ENCODE assay signal across 17 cellular contexts in genomic region chr2:69521747-69522146, GRCh38.
"Had no signal": no experiment of that assay in that cellular context is flagged by ENCODE, and none has a peak within 500 bp of the region (broad histone marks: within the 10 kb centered on the region; RNA-seq: fewer than 3 reads in every experiment).

No MANE protein-coding gene starts in this region.

- H3K9me3 Mint-ChIP-seq: activated T-cell treated with anti-CD3 and anti-CD28 coated beads, Interleukin-2, amount 50 U/mL, for 72 hours; memory B cell; neural crest cell; stimulated activated naive B cell treated with anti-CD40 and anti-IgM and Interleukin-4, amounts not matched to agents 10 μg/mL and 1 μg/mL and 100 μg/mL, for 72 hours had no signal

- ATAC-seq: activated T-cell treated with anti-CD3 and anti-CD28 coated beads, Interleukin-2, amount 50 U/mL, for 72 hours; heart left ventricle; left cardiac atrium; stimulated activated naive B cell treated with anti-CD40 and anti-IgM and Interleukin-4, amounts not matched to agents 10 μg/mL and 1 μg/mL and 100 μg/mL, for 72 hours had no signal

- H3K27me3 Mint-ChIP-seq: memory B cell; stimulated activated naive B cell treated with anti-CD40 and anti-IgM and Interleukin-4, amounts not matched to agents 10 μg/mL and 1 μg/mL and 100 μg/mL, for 72 hours had no signal

- H3K36me3 Mint-ChIP-seq: memory B cell had no signal

- H3K4me1 Mint-ChIP-seq: memory B cell; stimulated activated naive B cell treated with anti-CD40 and anti-IgM and Interleukin-4, amounts not matched to agents 10 μg/mL and 1 μg/mL and 100 μg/mL, for 72 hours had no signal

- DNase-seq: activated CD4-positive, alpha-beta T cell treated with anti-CD3 and anti-CD28 coated beads for 1 hour; activated CD8-positive, alpha-beta memory T cell treated with anti-CD3 and anti-CD28 coated beads, Interleukin-2, amount 50 U/mL, for 48 hours; activated gamma-delta T cell; activated T-cell treated with anti-CD3 and anti-CD28 coated beads, Interleukin-2, amount 50 U/mL, for 72 hours; cortex of kidney; heart left ventricle; islet precursor cell; left cardiac atrium; occipital lobe; sigmoid colon; stimulated activated CD4-positive, alpha-beta T cell treated with anti-CD3 and anti-CD28 coated beads, Interleukin-15, amount 100 ng/mL, for 24 hours; stimulated activated naive B cell treated with anti-CD40 and anti-IgM and Interleukin-4, amounts not matched to agents 10 μg/mL and 1 μg/mL and 100 μg/mL, for 72 hours; T-helper 1 cell; transverse colon; WERI-Rb-1 had no signal

- H3K27ac Mint-ChIP-seq: memory B cell; stimulated activated naive B cell treated with anti-CD40 and anti-IgM and Interleukin-4, amounts not matched to agents 10 μg/mL and 1 μg/mL and 100 μg/mL, for 72 hours had no signal

- H3K4me3 Mint-ChIP-seq: activated T-cell treated with anti-CD3 and anti-CD28 coated beads, Interleukin-2, amount 50 U/mL, for 72 hours; memory B cell; neural crest cell; stimulated activated naive B cell treated with anti-CD40 and anti-IgM and Interleukin-4, amounts not matched to agents 10 μg/mL and 1 μg/mL and 100 μg/mL, for 72 hours had no signal
